Comparison of ENCODE assay signal across 27 cellular contexts in genomic region chr1:2097386-2098300, GRCh38. TPM values are rescaled to one million over a fixed set of nuclear protein-coding genes. Genes with fewer than 3 reads are reported as not detected.
DNase-seq lines count a peak whose midpoint lies in the region; ATAC-seq and TF ChIP-seq lines count a peak whose summit lies in the region.
"Had no signal": no experiment of that assay in that cellular context is flagged by ENCODE, and none has a peak within 500 bp of the region (broad histone marks: within the 10 kb centered on the region; RNA-seq: fewer than 3 reads in every experiment).

No MANE protein-coding gene starts in this region.

- H3K9me3 ChIP-seq in colonic mucosa = no peaks in the 10 kb centered on the region
- H3K9me3 ChIP-seq in left lung = peaks cover 0 to 14% of the 10 kb centered on the region in 2 donors
- no peaks in the 10 kb centered on the region for H3K9me3 ChIP-seq in upper lobe of right lung
- H3K9me3 ChIP-seq: neutrophil, psoas muscle, suprapubic skin had no signal

- H3K4me3 Mint-ChIP-seq in natural killer cell treated with Interleukin-12 subunit alpha and Interleukin-12 subunit beta and Interleukin-15 and Interleukin-18, amount 100 ng/mL, for 72 hours = no peak overlapping the region
- H3K4me3 Mint-ChIP-seq in natural killer cell = no peak overlapping the region
- H3K4me3 Mint-ChIP-seq: B cell; CD8-positive, alpha-beta memory T cell; central memory CD8-positive, alpha-beta T cell; T-helper 1 cell treated with Interleukin-12 subunit alpha and Interleukin-12 subunit beta and Interleukin-4 antibody, amounts not matched to agents 30 μg/mL and 1 μg/mL, for 36 hours had no signal

- H3K27ac ChIP-seq in colonic mucosa (peak overlapping the region; percentile 17), left lung (peak overlapping the region; percentile 54 to 76), upper lobe of right lung (peak overlapping the region; percentile 71)
- H3K27ac ChIP-seq: ascending aorta, neutrophil, psoas muscle, skin epidermis, suprapubic skin had no signal

- peak; percentile 22 for DNase-seq in natural killer cell treated with Interleukin-12 subunit alpha and Interleukin-12 subunit beta and Interleukin-15 and Interleukin-18, amount 100 ng/mL, for 72 hours (ENCODE audit: low spot score)
- DNase-seq in natural killer cell (no peak), colonic mucosa (no peak), left lung (peak in 1 of 2 donors; percentile 67), upper lobe of right lung (no peak)
- DNase-seq: activated CD4-positive, alpha-beta T cell treated with anti-CD3 and anti-CD28 coated beads, Interleukin-2, amount 50 U/mL, for 1 hour; CD8-positive, alpha-beta memory T cell; DMS79; erythroblast; foreskin melanocyte; GF-D8; H7; Kasumi-1; NCI-H1048; NCI-H187; NCI-H526 had no signal

- H3K4me1 ChIP-seq in colonic mucosa = no peaks in the 10 kb centered on the region
- H3K4me1 ChIP-seq in left lung = peaks cover 0 to 11% of the 10 kb centered on the region in 2 donors
- H3K4me1 ChIP-seq in upper lobe of right lung = no peaks in the 10 kb centered on the region
- H3K4me1 ChIP-seq: ascending aorta, psoas muscle, suprapubic skin had no signal

- no peaks in the 10 kb centered on the region for H3K27me3 Mint-ChIP-seq in natural killer cell treated with Interleukin-12 subunit alpha and Interleukin-12 subunit beta and Interleukin-15 and Interleukin-18, amount 100 ng/mL, for 72 hours
- no peaks in the 10 kb centered on the region for H3K27me3 Mint-ChIP-seq in natural killer cell (ENCODE audit: low read depth in 2 of 2)
- H3K27me3 Mint-ChIP-seq: B cell; central memory CD8-positive, alpha-beta T cell had no signal

- peaks cover 4% of the 10 kb centered on the region for H3K9me3 Mint-ChIP-seq in natural killer cell treated with Interleukin-12 subunit alpha and Interleukin-12 subunit beta and Interleukin-15 and Interleukin-18, amount 100 ng/mL, for 72 hours
- peaks cover 0 to 4% of the 10 kb centered on the region in 2 donors for H3K9me3 Mint-ChIP-seq in natural killer cell
- H3K9me3 Mint-ChIP-seq: central memory CD8-positive, alpha-beta T cell; T-helper 1 cell treated with Interleukin-12 subunit alpha and Interleukin-12 subunit beta and Interleukin-4 antibody, amounts not matched to agents 30 μg/mL and 1 μg/mL, for 36 hours had no signal

- intact Hi-C loops in natural killer cell (cut with micrococcal nuclease) = no loop called here
- intact Hi-C loops in colonic mucosa (cut with DNase I) = no loop called here
- intact Hi-C loops in left lung (cut with DNase I) = no loop called here
- intact Hi-C loops in upper lobe of right lung (cut with DNase I) = no loop called here

- peaks cover 6% of the 10 kb centered on the region for H3K36me3 Mint-ChIP-seq in natural killer cell treated with Interleukin-12 subunit alpha and Interleukin-12 subunit beta and Interleukin-15 and Interleukin-18, amount 100 ng/mL, for 72 hours
- H3K36me3 Mint-ChIP-seq in natural killer cell = no peaks in the 10 kb centered on the region

- peaks cover 0 to 4% of the 10 kb centered on the region in 2 donors for H3K4me1 Mint-ChIP-seq in natural killer cell treated with Interleukin-12 subunit alpha and Interleukin-12 subunit beta and Interleukin-15 and Interleukin-18, amount 100 ng/mL, for 72 hours (ENCODE audit: low read depth in 2 of 2)
- peaks cover 0 to 5% of the 10 kb centered on the region in 2 donors for H3K4me1 Mint-ChIP-seq in natural killer cell
- H3K4me1 Mint-ChIP-seq: central memory CD8-positive, alpha-beta T cell had no signal

- no peak for ATAC-seq in natural killer cell treated with Interleukin-12 subunit alpha and Interleukin-12 subunit beta and Interleukin-15 and Interleukin-18, amount 100 ng/mL, for 72 hours
- ATAC-seq in natural killer cell (no peak), left lung (peak; percentile 52), upper lobe of right lung (peak; percentile 7), GM19452 (IDR thresholded peaks at IDR 0.05; ENCODE audit: unreplicated experiment) (no peak), HG02588 (IDR thresholded peaks at IDR 0.05; ENCODE audit: unreplicated experiment) (no peak), GM18873 (IDR thresholded peaks at IDR 0.05; ENCODE audit: low FRiP score, unreplicated experiment) (no peak)

- TF ChIP-seq CTCF in natural killer cell (IDR thresholded peaks at IDR 0.05) = no peak
- TF ChIP-seq CTCF in colonic mucosa (IDR thresholded peaks at IDR 0.05) = no peak
- no peak for TF ChIP-seq CTCF in left lung (IDR thresholded peaks at IDR 0.05)
- TF ChIP-seq CTCF in upper lobe of right lung (IDR thresholded peaks at IDR 0.05) = no peak

- H3K27ac Mint-ChIP-seq in natural killer cell treated with Interleukin-12 subunit alpha and Interleukin-12 subunit beta and Interleukin-15 and Interleukin-18, amount 100 ng/mL, for 72 hours = no peak overlapping the region
- peak overlapping the region in 1 of 2 donors; percentile 37 for H3K27ac Mint-ChIP-seq in natural killer cell
- H3K27ac Mint-ChIP-seq: B cell; CD8-positive, alpha-beta memory T cell; T-helper 1 cell treated with Interleukin-12 subunit alpha and Interleukin-12 subunit beta and Interleukin-4 antibody, amounts not matched to agents 30 μg/mL and 1 μg/mL, for 36 hours had no signal

- H3K36me3 ChIP-seq in colonic mucosa (no peaks in the 10 kb centered on the region), left lung (no peaks in the 10 kb centered on the region), upper lobe of right lung (no peaks in the 10 kb centered on the region)
- H3K36me3 ChIP-seq: ascending aorta, neutrophil had no signal

- H3K4me3 ChIP-seq in colonic mucosa (no peak overlapping the region), left lung (no peak overlapping the region), upper lobe of right lung (no peak overlapping the region)
- H3K4me3 ChIP-seq: ascending aorta, psoas muscle, skin epidermis, suprapubic skin had no signal

- H3K27me3 ChIP-seq in colonic mucosa (no peaks in the 10 kb centered on the region), left lung (no peaks in the 10 kb centered on the region), upper lobe of right lung (no peaks in the 10 kb centered on the region)
- H3K27me3 ChIP-seq: ascending aorta, neutrophil, suprapubic skin had no signal

- no peak overlapping the region for H3K9ac ChIP-seq in colonic mucosa (ENCODE audit: low read depth in 2 of 2, low read length in 2 of 2)

RNA-seq across cellular contexts. Expression of gene PRKCZ, which starts 47.4 kb away (rescaled TPM):
- total RNA-seq in natural killer cell treated with Interleukin-12 subunit alpha and Interleukin-12 subunit beta and Interleukin-15 and Interleukin-18, amount 100 ng/mL, for 72 hours = 10 to 100 TPM; 10.8 to 13.2 TPM
- total RNA-seq in natural killer cell = 10 to 100 TPM; 25.1 to 37.1 (median 30.5) TPM
- total RNA-seq in colonic mucosa = 10 to 100 TPM; 50.4 to 72.2 TPM
- 100 to 1,000 TPM; 100 to 129 TPM for total RNA-seq in left lung
- 121 TPM for total RNA-seq in upper lobe of right lung

Comparison
In these comparisons a context has a peak if more than half of its experiments do, and no peak if none do; other contexts are left out.
1. ATAC-seq: peak in left lung (single experiment) and upper lobe of right lung (single experiment); none in natural killer cell treated with Interleukin-12 subunit alpha and Interleukin-12 subunit beta and Interleukin-15 and Interleukin-18, amount 100 ng/mL, for 72 hours (0 of 2), natural killer cell (0 of 3), GM19452 (single experiment), HG02588 (single experiment) and GM18873 (single experiment).
2. H3K27ac ChIP-seq: peak in every context shown above with its lines; median percentile 71 in upper lobe of right lung; 65 in left lung; 17 in colonic mucosa.